25 cellular contexts compared by ENCODE assay signal in the genomic region with DNA sequence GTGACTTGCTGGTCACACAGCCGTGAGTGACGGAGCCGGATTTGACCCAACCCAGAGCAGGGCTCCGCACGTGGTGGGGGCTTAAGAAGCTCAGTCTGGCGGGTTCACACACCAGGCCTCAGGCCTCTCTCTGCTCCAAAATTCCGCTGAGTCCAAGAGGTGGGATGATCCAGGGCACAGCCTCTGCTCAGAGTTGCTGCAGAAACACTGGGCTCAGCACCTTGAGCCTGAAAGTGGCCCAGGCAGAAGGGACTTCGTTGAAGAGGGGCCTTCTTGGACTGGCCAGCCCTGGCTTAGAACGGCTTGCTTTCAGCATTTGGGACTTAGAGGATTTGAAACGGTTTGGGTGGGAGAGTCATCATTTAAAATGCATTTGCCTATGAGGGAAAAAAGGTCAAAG.
"Had no signal": no experiment of that assay in that cellular context is flagged by ENCODE, and none has a peak within 500 bp of the region (broad histone marks: within the 10 kb centered on the region; RNA-seq: fewer than 3 reads in every experiment).

No MANE protein-coding gene starts in this region.

- H3K4me2 ChIP-seq: hepatocyte, neural progenitor cell had no signal

- ATAC-seq: natural killer cell; psoas muscle; stimulated activated naive CD8-positive, alpha-beta T cell treated with anti-CD3 and anti-CD28 coated beads, Interleukin-15, amount 100 ng/mL, for 72 hours had no signal

- H3K9me3 Mint-ChIP-seq: natural killer cell; neural progenitor cell; stimulated activated naive CD8-positive, alpha-beta T cell treated with anti-CD3 and anti-CD28 coated beads, Interleukin-15, amount 100 ng/mL, for 72 hours had no signal

- H3K4me1 ChIP-seq: heart right ventricle, left ventricle myocardium inferior, neural progenitor cell, parathyroid adenoma, psoas muscle, right lobe of liver, thyroid gland, transverse colon, upper lobe of left lung, vagina had no signal

- H3K27me3 ChIP-seq: heart right ventricle, hepatocyte, neural progenitor cell, neutrophil, right lobe of liver, thyroid gland, transverse colon, upper lobe of left lung, vagina had no signal

- H3K4me3 Mint-ChIP-seq: memory B cell; natural killer cell; nephron progenitor cell; neural progenitor cell; stimulated activated naive CD8-positive, alpha-beta T cell treated with anti-CD3 and anti-CD28 coated beads, Interleukin-15, amount 100 ng/mL, for 72 hours had no signal

- H3K27ac Mint-ChIP-seq: memory B cell; natural killer cell; nephron progenitor cell; neural progenitor cell; stimulated activated naive CD8-positive, alpha-beta T cell treated with anti-CD3 and anti-CD28 coated beads, Interleukin-15, amount 100 ng/mL, for 72 hours had no signal

- H3K27me3 Mint-ChIP-seq: memory B cell; stimulated activated naive CD8-positive, alpha-beta T cell treated with anti-CD3 and anti-CD28 coated beads, Interleukin-15, amount 100 ng/mL, for 72 hours had no signal

- H3K9me3 ChIP-seq: left ventricle myocardium inferior, neutrophil, psoas muscle, right lobe of liver, thyroid gland, transverse colon, upper lobe of left lung, vagina had no signal

- H3K27ac ChIP-seq: heart right ventricle, hepatocyte, left ventricle myocardium inferior, neural progenitor cell, neutrophil, parathyroid adenoma, psoas muscle, right lobe of liver, skin epidermis, thyroid gland, transverse colon, upper lobe of left lung, vagina had no signal

- H3K36me3 ChIP-seq: neural progenitor cell, neutrophil, right lobe of liver, transverse colon had no signal

- H3K4me3 ChIP-seq: heart right ventricle, hepatocyte, left ventricle myocardium inferior, neural progenitor cell, psoas muscle, right lobe of liver, skin epidermis, thyroid gland, transverse colon, upper lobe of left lung, vagina had no signal

- DNase-seq: heart right ventricle; islet precursor cell; left ventricle myocardium inferior; natural killer cell; nephron progenitor cell; occipital lobe; psoas muscle; right lobe of liver; stimulated activated CD4-positive, alpha-beta T cell treated with anti-CD3 and anti-CD28 coated beads, Interleukin-12 subunit alpha, Interleukin-12 subunit beta, amount 100 ng/mL, for 4 hours; stimulated activated CD4-positive, alpha-beta T cell treated with anti-CD3 and anti-CD28 coated beads, Interleukin-15, amount 100 ng/mL, for 24 hours; stimulated activated CD4-positive, alpha-beta T cell treated with anti-CD3 and anti-CD28 coated beads, Interleukin-2, amount 100 ng/mL, for 24 hours; stimulated activated CD4-positive, alpha-beta T cell treated with anti-CD3 and anti-CD28 coated beads, Interleukin-4, amount 100 ng/mL, for 1 hour; stimulated activated naive CD4-positive, alpha-beta T cell; stimulated activated naive CD8-positive, alpha-beta T cell treated with anti-CD3 and anti-CD28 coated beads, Interleukin-15, amount 100 ng/mL, for 72 hours; substantia nigra; thyroid gland; transverse colon had no signal

- H3K36me3 Mint-ChIP-seq: memory B cell, natural killer cell had no signal

- H3K9ac ChIP-seq: neural progenitor cell, parathyroid adenoma had no signal

- H3K4me1 Mint-ChIP-seq: memory B cell; natural killer cell; nephron progenitor cell; neural progenitor cell; stimulated activated naive CD8-positive, alpha-beta T cell treated with anti-CD3 and anti-CD28 coated beads, Interleukin-15, amount 100 ng/mL, for 72 hours had no signal
